In the genomic region with DNA sequence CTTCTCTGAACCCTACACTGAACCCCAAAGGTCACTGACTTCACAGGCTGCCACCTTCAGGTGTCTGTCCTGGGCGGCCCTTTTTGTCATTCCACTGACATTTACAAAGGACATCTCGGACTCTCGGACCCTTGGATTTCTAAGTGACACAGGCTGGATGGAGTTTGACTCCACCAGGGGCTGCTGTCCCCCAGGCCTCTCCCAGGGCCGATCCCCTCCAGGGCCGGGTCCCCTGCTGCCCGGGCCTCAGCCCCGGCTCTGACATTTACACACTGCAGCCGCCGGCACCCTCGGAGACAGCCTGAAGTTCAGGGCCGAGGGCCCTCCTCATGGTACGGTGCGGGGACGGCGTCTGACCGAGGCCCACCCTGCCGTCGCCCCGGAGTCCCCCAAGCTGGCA, we compare ENCODE assay signal across 29 cellular contexts. TPM values are rescaled to one million over a fixed set of nuclear protein-coding genes. Genes with fewer than 3 reads are reported as not detected.
"Had no signal": no experiment of that assay in that cellular context is flagged by ENCODE, and none has a peak within 500 bp of the region (broad histone marks: within the 10 kb centered on the region; RNA-seq: fewer than 3 reads in every experiment).

No MANE protein-coding gene starts in this region.

- H3K4me3 ChIP-seq: dorsolateral prefrontal cortex, lung, mucosa of descending colon, neural progenitor cell, right atrium auricular region, suprapubic skin, thyroid gland had no signal

- H3K9me3 ChIP-seq: mucosa of descending colon, right atrium auricular region, suprapubic skin, thyroid gland had no signal

- DNase-seq: central memory CD4-positive, alpha-beta T cell; dorsolateral prefrontal cortex; effector CD4-positive, alpha-beta T cell; endodermal cell; foreskin melanocyte; kidney; mucosa of descending colon; naive thymus-derived CD4-positive, alpha-beta T cell; stimulated activated CD4-positive, alpha-beta T cell treated with anti-CD3 and anti-CD28 coated beads, Interleukin-2, amount 100 ng/mL, for 24 hours; stimulated activated CD4-positive, alpha-beta T cell treated with anti-CD3 and anti-CD28 coated beads, Interleukin-4, amount 100 ng/mL, for 24 hours; stimulated activated naive CD4-positive, alpha-beta T cell treated with Interleukin-2 at 50 U/mL for 16 hours; thyroid gland had no signal

- H3K4me2 ChIP-seq: neural progenitor cell had no signal

- H3K27ac ChIP-seq: dorsolateral prefrontal cortex, epithelial cell of prostate, neural progenitor cell, parathyroid adenoma, right atrium auricular region, suprapubic skin, thyroid gland had no signal

- ATAC-seq: esophagus mucosa; left lobe of liver; mucosa of descending colon; naive thymus-derived CD4-positive, alpha-beta T cell; sciatic nerve; stimulated activated effector memory CD8-positive, alpha-beta T cell treated with anti-CD3 and anti-CD28 coated beads, Interleukin-12 subunit alpha, Interleukin-12 subunit beta, amount 100 ng/mL, for 72 hours had no signal

- H3K4me1 ChIP-seq: neural progenitor cell, suprapubic skin had no signal

- H2AFZ ChIP-seq: neural progenitor cell, parathyroid adenoma had no signal

- H3K36me3 ChIP-seq: neural progenitor cell, right atrium auricular region, suprapubic skin, thyroid gland had no signal

- H3K27me3 ChIP-seq: neural progenitor cell, right atrium auricular region, thyroid gland had no signal

- H3K9ac ChIP-seq: neural progenitor cell, parathyroid adenoma had no signal

RNA-seq across cellular contexts. Expression of a gene that starts 48.0 kb away (rescaled TPM):
- total RNA-seq: cerebellum; dorsolateral prefrontal cortex; endodermal cell; liver; mesothelial cell of epicardium; naive thymus-derived CD4-positive, alpha-beta T cell; osteoblast; progenitor cell of endocrine pancreas; right atrium auricular region; skeletal muscle tissue; thyroid gland; urinary bladder had no signal
- polyA plus RNA-seq: naive thymus-derived CD4-positive, alpha-beta T cell had no signal

RNA-seq across cellular contexts. Expression of a gene that starts 52.9 kb away (rescaled TPM):
- total RNA-seq: cerebellum, endodermal cell, mesothelial cell of epicardium, osteoblast, progenitor cell of endocrine pancreas, skeletal muscle tissue had no signal
- polyA plus RNA-seq: naive thymus-derived CD4-positive, alpha-beta T cell had no signal
